ENCODE assay signal across 11 cellular contexts in the genomic region with DNA sequence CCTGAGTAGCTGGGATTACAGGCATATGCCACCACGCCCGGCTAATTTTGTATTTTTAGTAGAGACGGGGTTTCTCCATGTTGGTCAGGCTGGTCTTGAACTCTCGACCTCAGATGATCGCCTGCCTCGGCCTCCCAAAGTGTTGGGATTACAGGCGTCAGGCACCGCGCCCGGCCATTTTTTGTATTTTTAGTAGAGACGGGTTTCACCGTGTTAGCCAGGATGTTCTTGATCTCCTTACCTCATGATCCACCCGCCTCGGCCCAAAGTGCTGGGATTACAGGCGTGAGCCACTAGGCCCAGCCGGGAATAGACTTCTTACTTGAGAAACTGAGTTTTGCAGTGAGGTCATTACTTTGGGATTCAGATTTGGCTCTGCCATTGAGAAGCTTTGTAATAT. TPM values are rescaled to one million over a fixed set of nuclear protein-coding genes. Genes with fewer than 3 reads are reported as not detected.
A peak's percentile ranks its signal among the peaks of the same experiment; 100 is the strongest.
DNase-seq lines count a peak whose midpoint lies in the region; ATAC-seq, FAIRE-seq and TF ChIP-seq lines count a peak whose summit lies in the region.
"Not testable (repeated sequence)": the region's sequence is repeated elsewhere in the genome, so short reads cannot be mapped to it uniquely, and the experiment has no call there.
"Had no signal": no experiment of that assay in that cellular context is flagged by ENCODE, and none has a peak within 500 bp of the region (broad histone marks: within the 10 kb centered on the region; RNA-seq: fewer than 3 reads in every experiment).

No MANE protein-coding gene starts in this region.

- not testable (repeated sequence) for H4K20me1 ChIP-seq in GM12878 (ENCODE audit: control insufficient read depth, insufficient read depth)

- not testable (repeated sequence) for H3K9ac ChIP-seq in GM12878 (ENCODE audit: control insufficient read depth, insufficient read depth, low read length)

- not testable (repeated sequence) for TF ChIP-seq CTCF in RWPE1 (conservative IDR thresholded peaks at IDR 0.05; ENCODE audit: low read depth); WERI-Rb-1 (IDR thresholded peaks at IDR 0.05; ENCODE audit: low read depth, low read length); GM12878 (IDR thresholded peaks at IDR 0.05 in 2 of 3, conservative IDR thresholded peaks at IDR 0.05 in 1 of 3; ENCODE audit: control insufficient read depth in 2 of 3, extremely low read depth in 1 of 3, insufficient read depth in 1 of 3, low read depth in 3 of 3, low read length in 3 of 3); progenitor cell of endocrine pancreas (IDR thresholded peaks at IDR 0.05; ENCODE audit: unreplicated experiment)

- H3K27ac Mint-ChIP-seq in activated T-cell treated with anti-CD3 and anti-CD28 coated beads, Interleukin-2, amount 50 U/mL, for 24 hours = peak overlapping the region; percentile 37
- H3K27ac Mint-ChIP-seq in naive thymus-derived CD4-positive, alpha-beta T cell = peak overlapping the region in 5 of 9 donors; percentile 15 to 73 (median 45)
- peak overlapping the region; percentile 67 for H3K27ac Mint-ChIP-seq in progenitor cell of endocrine pancreas

- H3K36me3 Mint-ChIP-seq in activated T-cell treated with anti-CD3 and anti-CD28 coated beads, Interleukin-2, amount 50 U/mL, for 24 hours (ENCODE audit: low read depth) = peaks cover 77% of the 10 kb centered on the region
- peaks cover 4 to 30% (median 18%) of the 10 kb centered on the region in 5 donors for H3K36me3 Mint-ChIP-seq in naive thymus-derived CD4-positive, alpha-beta T cell
- H3K36me3 Mint-ChIP-seq in progenitor cell of endocrine pancreas (ENCODE audit: insufficient read depth) = peaks cover 13% of the 10 kb centered on the region

- H3K36me3 ChIP-seq in WERI-Rb-1 (peaks cover 58% of the 10 kb centered on the region), GM12878 (ENCODE audit: control insufficient read depth in 2 of 2, insufficient read depth in 2 of 2, low read length in 1 of 2) (peaks cover 7 to 26% of the 10 kb centered on the region in 2 experiments; a peak in 3 of 4 replicates)
- peaks cover 0 to 14% (median 9%) of the 10 kb centered on the region in 3 experiments for H3K36me3 ChIP-seq in naive thymus-derived CD4-positive, alpha-beta T cell (ENCODE audit: control insufficient read depth in 2 of 3, insufficient read depth in 3 of 3, low read length in 3 of 3)

- WGBS in GM12878 (ENCODE audit: insufficient coverage, insufficient replicate concordance, low lambda C conversion rate, missing lambda C conversion rate) = 96% methylated on average over 16 of the region's 16 CpGs

- not testable (repeated sequence) for TF ChIP-seq EP300 in GM12878 (IDR thresholded peaks at IDR 0.05; ENCODE audit: borderline replicate concordance in 1 of 2, control insufficient read depth in 1 of 2, low read depth in 2 of 2, low read length in 2 of 2)

- H3K4me3 Mint-ChIP-seq in activated T-cell treated with anti-CD3 and anti-CD28 coated beads, Interleukin-2, amount 50 U/mL, for 24 hours; progenitor cell of endocrine pancreas (ENCODE audit: low read depth): not testable (repeated sequence)
- peak overlapping the region in 2 of 10 donors; percentile 27 to 35 for H3K4me3 Mint-ChIP-seq in naive thymus-derived CD4-positive, alpha-beta T cell

- not testable (repeated sequence) for TF ChIP-seq RAD21 in GM12878 (IDR thresholded peaks at IDR 0.05; ENCODE audit: insufficient read depth, low read depth, low read length)

- POLR2A ChIA-PET in RWPE1 (lab: Yijun Ruan, JAX; ENCODE audit: low non-redundant PET) = not testable (repeated sequence)
- POLR2A ChIA-PET in GM12878 (lab: Charles Lee) = interaction anchor here (0.5 to 0.7 kb wide), 3 partner anchors 42 to 514 kb away, joined by 3 to 5 read pairs (median 4); no protein-coding TSS in a partner anchor
- POLR2A ChIA-PET in naive thymus-derived CD4-positive, alpha-beta T cell (lab: Charles Lee) = interaction anchor here (0.9 kb wide), 1 partner anchor 17 kb away, joined by 4 read pairs; no protein-coding TSS in a partner anchor

- H3K4me2 ChIP-seq in GM12878 (ENCODE audit: control insufficient read depth, insufficient read depth) = not testable (repeated sequence)

- H3K4me1 ChIP-seq in GM12878 (ENCODE audit: control insufficient read depth, insufficient read depth, low read length) = not testable (repeated sequence)
- peaks cover 21 to 35% of the 10 kb centered on the region in 2 donors for H3K4me1 ChIP-seq in naive thymus-derived CD4-positive, alpha-beta T cell (ENCODE audit: control insufficient read depth in 2 of 2, insufficient read depth in 2 of 2, low read length in 2 of 2)

- BruUV-seq in GM12878 (replicated peaks; lab: Mats Ljungman, UMichigan) = not testable (repeated sequence)

- intact Hi-C loops in GM12878 (cut with micrococcal nuclease; ENCODE audit: unreplicated experiment); naive thymus-derived CD4-positive, alpha-beta T cell (cut with micrococcal nuclease): not testable (repeated sequence)

- in situ Hi-C loops in GM12878 (cut with MboI) = not testable (repeated sequence)

- H3K27me3 Mint-ChIP-seq in activated T-cell treated with anti-CD3 and anti-CD28 coated beads, Interleukin-2, amount 50 U/mL, for 24 hours; naive thymus-derived CD4-positive, alpha-beta T cell; progenitor cell of endocrine pancreas: not testable (repeated sequence)

- peaks cover 68% of the 10 kb centered on the region for H3K4me1 Mint-ChIP-seq in activated T-cell treated with anti-CD3 and anti-CD28 coated beads, Interleukin-2, amount 50 U/mL, for 24 hours (ENCODE audit: low read depth)
- H3K4me1 Mint-ChIP-seq in naive thymus-derived CD4-positive, alpha-beta T cell = peaks cover 43 to 82% (median 56%) of the 10 kb centered on the region in 7 donors
- H3K4me1 Mint-ChIP-seq in progenitor cell of endocrine pancreas (ENCODE audit: low read depth) = not testable (repeated sequence)

- not testable (repeated sequence) for H3K4me3 ChIP-seq in WERI-Rb-1 (ENCODE audit: low read depth, low read length); naive thymus-derived CD4-positive, alpha-beta T cell (ENCODE audit: low read length)
- H3K4me3 ChIP-seq in GM12878 = 0 out of 2 replicates have a peak overlapping the region, but pooled peaks have one; percentile 2

- RAD21 ChIA-PET in GM12878 (lab: Charles Lee; ENCODE audit: unreplicated experiment) = not testable (repeated sequence)

- TF ChIP-seq POLR2A in GM12878 (IDR thresholded peaks at IDR 0.05; ENCODE audit: low read depth, low read length) = not testable (repeated sequence)

- peak overlapping the region; percentile 59 for H3K27ac ChIP-seq in RWPE1
- peak overlapping the region; percentile 41 for H3K27ac ChIP-seq in WERI-Rb-1
- not testable (repeated sequence) for H3K27ac ChIP-seq in GM12878 (ENCODE audit: control insufficient read depth, insufficient read depth); naive thymus-derived CD4-positive, alpha-beta T cell (ENCODE audit: low read depth, low read length)
- peak overlapping the region; percentile 8 for H3K27ac ChIP-seq in epithelial cell of prostate

- H3K79me2 ChIP-seq in GM12878 (ENCODE audit: control insufficient read depth, insufficient read depth, low read length) = peaks cover 73% of the 10 kb centered on the region

- H3K9me3 Mint-ChIP-seq in activated T-cell treated with anti-CD3 and anti-CD28 coated beads, Interleukin-2, amount 50 U/mL, for 24 hours; naive thymus-derived CD4-positive, alpha-beta T cell; progenitor cell of endocrine pancreas (ENCODE audit: low read depth): not testable (repeated sequence)

- CTCF ChIA-PET in RWPE1 (lab: Yijun Ruan, JAX) = interaction anchor here (0.6 kb wide), 1 partner anchor 395 kb away, joined by 3 read pairs; no protein-coding TSS in a partner anchor
- CTCF ChIA-PET in GM12878 (lab: Yijun Ruan, JAX) = interaction anchor here (0.9 to 2.1 kb wide), 3 partner anchors 18 to 82 kb away, joined by 3 to 5 read pairs (median 5); no protein-coding TSS in a partner anchor
- CTCF ChIA-PET in naive thymus-derived CD4-positive, alpha-beta T cell (lab: Charles Lee) = interaction anchor here (0.9 kb wide), 1 partner anchor 38 kb away, joined by 3 read pairs; no protein-coding TSS in a partner anchor

- DNase-seq in RWPE1 (ENCODE audit: low spot score); activated T-cell treated with anti-CD3 and anti-CD28 coated beads, Interleukin-2, amount 50 U/mL, for 24 hours; GM12878 (ENCODE audit: low read depth, low spot score); epithelial cell of prostate (ENCODE audit: low read depth, low spot score); naive thymus-derived CD4-positive, alpha-beta T cell; progenitor cell of endocrine pancreas (ENCODE audit: low spot score, unreplicated experiment): not testable (repeated sequence)
- DNase-seq in WERI-Rb-1 = peak; percentile 45

- not testable (repeated sequence) for H3K9me3 ChIP-seq in WERI-Rb-1 (ENCODE audit: severe bottlenecking); GM12878 (replicated peaks; ENCODE audit: control insufficient read depth, insufficient read depth, low read length); naive thymus-derived CD4-positive, alpha-beta T cell (ENCODE audit: control insufficient read depth in 2 of 3, low read length in 3 of 3)

- not testable (repeated sequence) for ATAC-seq in GM12878; naive thymus-derived CD4-positive, alpha-beta T cell

- SMC1A ChIA-PET in GM12878 (lab: Charles Lee; ENCODE audit: uncharacterized antibody, unreplicated experiment) = interaction anchor here (2.4 kb wide), 1 partner anchor 10 kb away, joined by 12 read pairs; no protein-coding TSS in a partner anchor

- not testable (repeated sequence) for FAIRE-seq in GM12878 (lab: Jason Lieb, UNC)

- not testable (repeated sequence) for H2AFZ ChIP-seq in GM12878 (ENCODE audit: control insufficient read depth, low read depth, low read length)

- H3K27me3 ChIP-seq in WERI-Rb-1 (ENCODE audit: insufficient read depth, low read depth, severe bottlenecking); GM12878 (replicated peaks in 1 of 2; ENCODE audit: control insufficient read depth in 2 of 2, insufficient read depth in 2 of 2, low read length in 1 of 2); naive thymus-derived CD4-positive, alpha-beta T cell (ENCODE audit: control insufficient read depth in 2 of 2, insufficient read depth in 2 of 2, low read length in 2 of 2): not testable (repeated sequence)

RNA-seq across cellular contexts. Expression of gene HDAC1, which starts 6.3 kb away (rescaled TPM):
- 223 and 249 TPM in 2 replicates for total RNA-seq in GM12878 (2013; cell fraction: nucleolus; rRNA removed)
- total RNA-seq in GM12878 (2014; rRNA removed) (154 and 164 TPM in 2 replicates), GM12878 (2014; rRNA removed; fragmentation: Illumina TruSeq; extraction: Trizol) (145 and 147 TPM in 2 replicates), GM12878 (2021) (153 and 154 TPM in 2 replicates), progenitor cell of endocrine pancreas (197 and 207 TPM in 2 replicates)
- polyA plus RNA-seq in GM12878 (2011; ENCODE audit: low read depth) = 251 TPM
- polyA plus RNA-seq in GM12878 (2011; rRNA removed) (285 and 331 TPM in 2 replicates), GM12878 (2014; fragmentation: Illumina TruSeq; extraction: Trizol) (189 and 199 TPM in 2 replicates), GM12878 (2014; fragmentation: Nextera tagmentation; extraction: Ambion mirVana) (100 to 1,000 TPM; 150 to 151 TPM), GM12878 (2014; rRNA removed) (170 and 182 TPM in 2 replicates), GM12878 (2016; fragmentation: Nextera tagmentation; extraction: Ambion mirVana) (100 to 1,000 TPM; 196 to 206 TPM)
- 262 and 280 TPM in 2 replicates for polyA plus RNA-seq in GM12878 (2011; cell fraction: cytosol; rRNA removed)
- 560 and 603 TPM in 2 replicates for polyA plus RNA-seq in GM12878 (2011; cell fraction: nucleus; rRNA removed)
- polyA plus RNA-seq in GM12878 (2012) = 155 and 221 TPM in 2 replicates
- 318 and 386 TPM in 2 replicates for polyA minus RNA-seq in GM12878 (2011; rRNA and poly(A)+ RNA removed)
- 63.9 and 75.7 TPM in 2 replicates for polyA minus RNA-seq in GM12878 (2011; cell fraction: cytosol; rRNA and poly(A)+ RNA removed)
- 138 and 194 TPM in 2 replicates for polyA minus RNA-seq in GM12878 (2011; cell fraction: nucleus; rRNA and poly(A)+ RNA removed)
- 100 to 1,000 TPM in 4 of 5 experiments, 10 to 100 TPM in 1; 81.8 to 205 (median 174) TPM for total RNA-seq in naive thymus-derived CD4-positive, alpha-beta T cell
- polyA plus RNA-seq in naive thymus-derived CD4-positive, alpha-beta T cell = 100 to 1,000 TPM; 170 to 209 TPM

RNA-seq across cellular contexts. Expression of gene MARCKSL1, which starts 37.8 kb away (rescaled TPM):
- total RNA-seq in GM12878 (2013; cell fraction: nucleolus; rRNA removed) = 37.8 and 40.5 TPM in 2 replicates
- total RNA-seq in GM12878 (2014; rRNA removed) (106 TPM in 2 replicates), GM12878 (2014; rRNA removed; fragmentation: Illumina TruSeq; extraction: Trizol) (71.4 and 80.8 TPM in 2 replicates), GM12878 (2021) (180 and 191 TPM in 2 replicates), progenitor cell of endocrine pancreas (774 and 833 TPM in 2 replicates)
- 85.9 TPM for polyA plus RNA-seq in GM12878 (2011; ENCODE audit: low read depth)
- polyA plus RNA-seq in GM12878 (2011; rRNA removed) (106 and 147 TPM in 2 replicates), GM12878 (2014; fragmentation: Illumina TruSeq; extraction: Trizol) (189 and 225 TPM in 2 replicates), GM12878 (2014; fragmentation: Nextera tagmentation; extraction: Ambion mirVana) (10 to 100 TPM; 14.5 to 32.6 TPM), GM12878 (2014; rRNA removed) (200 and 211 TPM in 2 replicates), GM12878 (2016; fragmentation: Nextera tagmentation; extraction: Ambion mirVana) (100 to 1,000 TPM; 169 to 194 TPM)
- polyA plus RNA-seq in GM12878 (2011; cell fraction: cytosol; rRNA removed) = 195 and 246 TPM in 2 replicates
- polyA plus RNA-seq in GM12878 (2011; cell fraction: nucleus; rRNA removed) = 53.2 and 58.0 TPM in 2 replicates
- polyA plus RNA-seq in GM12878 (2012) = 125 and 138 TPM in 2 replicates
- 88.5 and 105 TPM in 2 replicates for polyA minus RNA-seq in GM12878 (2011; rRNA and poly(A)+ RNA removed)
- polyA minus RNA-seq in GM12878 (2011; cell fraction: cytosol; rRNA and poly(A)+ RNA removed) = 30.7 and 31.0 TPM in 2 replicates
- polyA minus RNA-seq in GM12878 (2011; cell fraction: nucleus; rRNA and poly(A)+ RNA removed) = 29.0 and 35.5 TPM in 2 replicates
- total RNA-seq in naive thymus-derived CD4-positive, alpha-beta T cell = 10 to 100 TPM; 22.2 to 70.2 (median 41.7) TPM
- 100 to 1,000 TPM; 175 to 222 TPM for polyA plus RNA-seq in naive thymus-derived CD4-positive, alpha-beta T cell

RNA-seq across cellular contexts. Expression of gene LCK, which starts 47.1 kb away (rescaled TPM):
- total RNA-seq in GM12878 (2013; cell fraction: nucleolus; rRNA removed) = 18.5 and 22.2 TPM in 2 replicates
- total RNA-seq in GM12878 (2014; rRNA removed) (173 and 179 TPM in 2 replicates), GM12878 (2014; rRNA removed; fragmentation: Illumina TruSeq; extraction: Trizol) (97.7 and 109 TPM in 2 replicates), GM12878 (2021) (126 and 143 TPM in 2 replicates), progenitor cell of endocrine pancreas (0.77 and 1.2 TPM in 2 replicates)
- 43.6 TPM for polyA plus RNA-seq in GM12878 (2011; ENCODE audit: low read depth)
- polyA plus RNA-seq in GM12878 (2011; rRNA removed) (27.3 and 49.7 TPM in 2 replicates), GM12878 (2014; fragmentation: Illumina TruSeq; extraction: Trizol) (60.5 and 107 TPM in 2 replicates), GM12878 (2014; fragmentation: Nextera tagmentation; extraction: Ambion mirVana) (10 to 100 TPM; 31.5 to 46.0 TPM), GM12878 (2014; rRNA removed) (130 and 141 TPM in 2 replicates), GM12878 (2016; fragmentation: Nextera tagmentation; extraction: Ambion mirVana) (100 to 1,000 TPM; 148 to 162 TPM)
- 65.6 and 72.1 TPM in 2 replicates for polyA plus RNA-seq in GM12878 (2011; cell fraction: cytosol; rRNA removed)
- 103 and 120 TPM in 2 replicates for polyA plus RNA-seq in GM12878 (2011; cell fraction: nucleus; rRNA removed)
- polyA plus RNA-seq in GM12878 (2012) = 75.9 and 88.9 TPM in 2 replicates
- polyA minus RNA-seq in GM12878 (2011; rRNA and poly(A)+ RNA removed) = 44.6 and 73.7 TPM in 2 replicates
- polyA minus RNA-seq in GM12878 (2011; cell fraction: cytosol; rRNA and poly(A)+ RNA removed) = 18.1 and 22.3 TPM in 2 replicates
- 19.1 and 27.7 TPM in 2 replicates for polyA minus RNA-seq in GM12878 (2011; cell fraction: nucleus; rRNA and poly(A)+ RNA removed)
- total RNA-seq in naive thymus-derived CD4-positive, alpha-beta T cell = 100 to 1,000 TPM; 245 to 509 (median 469) TPM
- 1,000 to 10,000 TPM in 1 of 2 donors, 100 to 1,000 TPM in 1; 897 to 1,109 TPM for polyA plus RNA-seq in naive thymus-derived CD4-positive, alpha-beta T cell
- total RNA-seq: A673 had no signal
- polyA plus RNA-seq: AG04450 had no signal

RNA-seq across cellular contexts. Expression of gene FAM167B, which starts 51.2 kb away (rescaled TPM):
- total RNA-seq in GM12878 (2013; cell fraction: nucleolus; rRNA removed) = 0.48 and 0.81 TPM in 2 replicates
- 0.38 and 0.45 TPM in 2 replicates for total RNA-seq in GM12878 (2014; rRNA removed)
- 0.27 and 0.37 TPM in 2 replicates for total RNA-seq in GM12878 (2014; rRNA removed; fragmentation: Illumina TruSeq; extraction: Trizol)
- 0.62 and 0.88 TPM in 2 replicates for total RNA-seq in GM12878 (2021)
- polyA plus RNA-seq in GM12878 (2011; ENCODE audit: low read depth) = not detected
- 0.19 TPM in 1 of 2 replicates, not detected in the other for polyA plus RNA-seq in GM12878 (2011; rRNA removed)
- polyA plus RNA-seq in GM12878 (2011; cell fraction: cytosol; rRNA removed) = 0.12 and 0.23 TPM in 2 replicates
- 0.21 and 0.45 TPM in 2 replicates for polyA plus RNA-seq in GM12878 (2011; cell fraction: nucleus; rRNA removed)
- polyA plus RNA-seq in GM12878 (2012) = 0.29 and 0.58 TPM in 2 replicates
- 0.07 and 0.52 TPM in 2 replicates for polyA plus RNA-seq in GM12878 (2014; fragmentation: Illumina TruSeq; extraction: Trizol)
- polyA plus RNA-seq in GM12878 (2014; fragmentation: Nextera tagmentation; extraction: Ambion mirVana) = under 1 TPM in 1 of 2 experiments, not detected in 1; 0.07 TPM
- 0.69 and 1.2 TPM in 2 replicates for polyA plus RNA-seq in GM12878 (2014; rRNA removed)
- polyA plus RNA-seq in GM12878 (2016; fragmentation: Nextera tagmentation; extraction: Ambion mirVana) = under 1 TPM; 0.26 to 0.47 TPM
- 0.36 TPM in 1 of 2 replicates, not detected in the other for polyA minus RNA-seq in GM12878 (2011; rRNA and poly(A)+ RNA removed)
- polyA minus RNA-seq in GM12878 (2011; cell fraction: cytosol; rRNA and poly(A)+ RNA removed) = not detected in 2 replicates
- not detected in 2 replicates for polyA minus RNA-seq in GM12878 (2011; cell fraction: nucleus; rRNA and poly(A)+ RNA removed)
- total RNA-seq in naive thymus-derived CD4-positive, alpha-beta T cell = 1 to 10 TPM in 3 of 5 experiments, under 1 TPM in 2; 0.48 to 2.0 (median 1.4) TPM
- not detected for polyA plus RNA-seq in naive thymus-derived CD4-positive, alpha-beta T cell
- total RNA-seq in progenitor cell of endocrine pancreas = 3.8 and 4.4 TPM in 2 replicates
- total RNA-seq: A673 had no signal
- polyA plus RNA-seq: CD14-positive monocyte; CD4-positive, CD25-positive, alpha-beta regulatory T cell had no signal
